In the genomic region with DNA sequence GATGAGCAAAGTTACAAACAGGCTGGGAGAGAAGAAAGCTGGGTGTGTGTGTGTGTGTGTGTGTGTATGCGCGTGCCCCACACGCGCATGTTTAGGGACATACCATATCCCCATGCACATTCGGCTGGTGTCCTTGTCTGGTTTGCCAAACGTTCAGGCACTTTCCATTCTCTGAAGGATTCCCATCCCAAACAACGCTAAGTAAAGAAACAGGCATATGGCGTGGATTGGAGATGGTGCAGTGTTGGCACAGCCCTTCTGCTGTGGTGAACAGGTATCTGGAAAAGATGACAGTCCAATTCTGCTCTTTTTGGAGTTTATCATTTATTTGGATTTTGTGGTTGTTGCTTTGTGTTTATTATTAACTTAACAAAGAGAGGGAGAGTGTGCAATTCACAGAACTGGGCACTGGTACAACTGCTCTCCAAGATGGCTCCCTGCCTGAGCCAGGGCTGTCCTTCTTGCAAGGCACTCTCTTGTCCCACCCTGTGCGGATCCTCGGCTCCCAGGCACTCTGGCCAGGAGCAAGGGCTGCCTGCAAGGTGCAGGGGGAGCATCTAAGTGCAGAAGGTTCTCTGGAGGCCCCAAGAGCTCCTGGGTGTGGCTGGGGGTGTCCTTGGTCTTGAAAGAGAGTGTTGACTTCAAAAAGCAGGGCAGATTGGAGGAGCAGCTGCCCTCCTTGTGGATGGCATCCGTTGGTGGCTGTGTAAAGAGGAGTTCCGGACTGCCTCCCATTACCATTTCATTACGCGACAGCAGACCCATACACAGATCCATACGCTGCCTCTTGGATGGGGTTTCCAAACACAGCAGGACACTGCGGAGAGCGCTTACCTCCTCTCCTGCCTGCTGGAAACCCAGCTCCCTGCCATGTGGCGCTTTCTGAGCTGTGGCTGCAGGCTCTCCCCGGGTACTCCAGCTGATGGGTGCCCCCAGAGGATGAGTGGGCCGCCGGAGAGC, we compare ENCODE assay signal across 17 cellular contexts.
"Had no signal": no experiment of that assay in that cellular context is flagged by ENCODE, and none has a peak within 500 bp of the region (broad histone marks: within the 10 kb centered on the region; RNA-seq: fewer than 3 reads in every experiment).

No MANE protein-coding gene starts in this region.

- H3K27me3 Mint-ChIP-seq: naive thymus-derived CD4-positive, alpha-beta T cell; stimulated activated memory B cell treated with anti-CD40 and anti-IgM and Interleukin-4, amounts not matched to agents 10 μg/mL and 1 μg/mL and 100 μg/mL, for 72 hours; stimulated activated naive CD8-positive, alpha-beta T cell treated with anti-CD3 and anti-CD28 coated beads, Interleukin-15, Interleukin-2, amounts not matched to agents 100 ng/mL and 50 ng/mL, for 24 hours had no signal

- H3K27ac Mint-ChIP-seq: naive thymus-derived CD4-positive, alpha-beta T cell; stimulated activated memory B cell treated with anti-CD40 and anti-IgM and Interleukin-4, amounts not matched to agents 10 μg/mL and 1 μg/mL and 100 μg/mL, for 72 hours; stimulated activated naive CD8-positive, alpha-beta T cell treated with anti-CD3 and anti-CD28 coated beads, Interleukin-15, Interleukin-2, amounts not matched to agents 100 ng/mL and 50 ng/mL, for 24 hours had no signal

- H3K4me3 Mint-ChIP-seq: naive thymus-derived CD4-positive, alpha-beta T cell; neural crest cell; stimulated activated memory B cell treated with anti-CD40 and anti-IgM and Interleukin-4, amounts not matched to agents 10 μg/mL and 1 μg/mL and 100 μg/mL, for 72 hours; stimulated activated naive CD8-positive, alpha-beta T cell treated with anti-CD3 and anti-CD28 coated beads, Interleukin-15, Interleukin-2, amounts not matched to agents 100 ng/mL and 50 ng/mL, for 24 hours had no signal

- H3K36me3 Mint-ChIP-seq: naive thymus-derived CD4-positive, alpha-beta T cell; stimulated activated memory B cell treated with anti-CD40 and anti-IgM and Interleukin-4, amounts not matched to agents 10 μg/mL and 1 μg/mL and 100 μg/mL, for 72 hours had no signal

- H3K4me1 Mint-ChIP-seq: naive thymus-derived CD4-positive, alpha-beta T cell; neural crest cell; stimulated activated memory B cell treated with anti-CD40 and anti-IgM and Interleukin-4, amounts not matched to agents 10 μg/mL and 1 μg/mL and 100 μg/mL, for 72 hours had no signal

- DNase-seq: effector memory CD4-positive, alpha-beta T cell; gastrocnemius medialis; heart right ventricle; islet precursor cell; mammary epithelial cell; naive thymus-derived CD4-positive, alpha-beta T cell; nucleus accumbens; psoas muscle; retina; spleen; stimulated activated CD4-positive, alpha-beta T cell treated with anti-CD3 and anti-CD28 coated beads, Interleukin-15, amount 100 ng/mL, for 24 hours; stimulated activated CD4-positive, alpha-beta T cell treated with anti-CD3 and anti-CD28 coated beads, Interleukin-1b, Interleukin-23, amount 100 ng/mL, for 48 hours; stimulated activated CD4-positive, alpha-beta T cell treated with anti-CD3 and anti-CD28 coated beads, Interleukin-4, amount 100 ng/mL, for 24 hours; upper lobe of right lung had no signal
